8 cellular contexts compared by ENCODE assay signal in the genomic region with DNA sequence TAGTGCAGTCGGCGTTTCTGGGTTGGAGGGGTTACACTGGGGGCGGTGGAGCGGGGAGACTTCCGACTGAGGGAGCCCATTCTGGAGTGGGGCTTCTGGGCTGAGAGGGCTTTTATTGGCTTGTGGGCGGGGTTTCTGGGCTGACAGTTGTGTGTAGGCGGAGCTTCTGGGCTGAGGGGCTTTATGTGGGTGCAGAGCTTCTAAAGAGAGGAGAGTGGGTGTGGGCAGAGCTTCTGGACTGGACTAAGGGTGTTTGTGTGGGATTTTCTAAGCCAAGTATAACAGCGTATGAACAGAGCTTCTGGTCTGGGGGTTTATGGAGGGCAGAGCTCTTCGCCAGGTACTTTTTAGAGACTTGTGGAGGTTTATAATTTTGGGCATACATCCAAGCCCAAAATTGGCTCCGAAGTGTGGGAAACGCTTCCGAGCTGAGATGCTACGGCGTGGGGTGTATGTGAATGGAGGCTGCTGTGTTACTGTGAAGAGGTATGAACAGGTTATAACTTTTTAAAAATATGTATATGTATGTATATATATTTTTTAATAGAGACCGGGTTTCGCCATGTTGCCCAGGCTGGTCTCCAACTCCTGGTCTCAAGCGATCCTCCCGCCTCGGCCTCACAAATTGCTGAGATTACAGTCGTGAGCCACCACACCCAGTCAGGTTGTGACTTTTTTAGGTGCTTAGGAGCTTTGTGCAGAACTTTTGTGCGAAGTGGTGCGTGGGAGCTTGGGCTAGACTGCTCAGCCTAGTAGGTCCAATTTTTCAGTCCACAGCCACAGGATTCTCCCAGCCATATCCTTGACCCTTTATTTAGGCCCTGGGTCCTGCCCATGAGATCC. TPM values are rescaled to one million over a fixed set of nuclear protein-coding genes. Genes with fewer than 3 reads are reported as not detected.
A peak's percentile ranks its signal among the peaks of the same experiment; 100 is the strongest.
DNase-seq lines count a peak whose midpoint lies in the region; ATAC-seq and TF ChIP-seq lines count a peak whose summit lies in the region.

No MANE protein-coding gene starts in this region.

- peaks cover 27% of the 10 kb centered on the region for H3K4me1 ChIP-seq in left ventricle myocardium inferior
- peaks cover 14% of the 10 kb centered on the region for H3K4me1 ChIP-seq in smooth muscle cell (ENCODE audit: low read depth)

- peak overlapping the region; percentile 91 for H3K27ac Mint-ChIP-seq in stimulated activated naive CD8-positive, alpha-beta T cell treated with anti-CD3 and anti-CD28 coated beads, Interleukin-15, Interleukin-2, amounts not matched to agents 100 ng/mL and 50 ng/mL, for 24 hours

- peaks cover 38% of the 10 kb centered on the region for H3K4me1 Mint-ChIP-seq in stimulated activated naive CD8-positive, alpha-beta T cell treated with anti-CD3 and anti-CD28 coated beads, Interleukin-15, Interleukin-2, amounts not matched to agents 100 ng/mL and 50 ng/mL, for 24 hours (ENCODE audit: low read depth)

- no peaks in the 10 kb centered on the region for H3K27me3 ChIP-seq in left ventricle myocardium inferior (ENCODE audit: low read depth)
- no peaks in the 10 kb centered on the region for H3K27me3 ChIP-seq in smooth muscle cell (ENCODE audit: low read depth)

- no peak for ATAC-seq in stimulated activated naive CD8-positive, alpha-beta T cell treated with anti-CD3 and anti-CD28 coated beads, Interleukin-15, Interleukin-2, amounts not matched to agents 100 U/mL and 50 U/mL, for 24 hours
- ATAC-seq in GM18498 (IDR thresholded peaks at IDR 0.05; ENCODE audit: unreplicated experiment) (no peak), GM18502 (IDR thresholded peaks at IDR 0.05; ENCODE audit: poor library complexity, unreplicated experiment) (no peak)

- H3K4me2 ChIP-seq in smooth muscle cell = peak overlapping the region; percentile 93

- H3K9me3 ChIP-seq in left ventricle myocardium inferior (replicated peaks) (no peaks in the 10 kb centered on the region), smooth muscle cell (replicated peaks; ENCODE audit: low read depth) (no peaks in the 10 kb centered on the region)

- H3K9me3 Mint-ChIP-seq in stimulated activated naive CD8-positive, alpha-beta T cell treated with anti-CD3 and anti-CD28 coated beads, Interleukin-15, Interleukin-2, amounts not matched to agents 100 ng/mL and 50 ng/mL, for 24 hours = no peaks in the 10 kb centered on the region

- WGBS in smooth muscle cell (ENCODE audit: low lambda C conversion rate) = 58% methylated on average over 22 of the region's 22 CpGs

- DNase-seq in stimulated activated naive CD8-positive, alpha-beta T cell treated with anti-CD3 and anti-CD28 coated beads, Interleukin-15, Interleukin-2, amounts not matched to agents 100 U/mL and 50 U/mL, for 24 hours = no peak
- DNase-seq in left ventricle myocardium inferior (no peak), smooth muscle cell (lab: John Stamatoyannopoulos, UW; ENCODE audit: unreplicated experiment) (no peak), dermis blood vessel endothelial cell (no peak)

- peak overlapping the region; percentile 74 for H3K4me3 ChIP-seq in WI38 (ENCODE audit: low read depth, low read length)
- peak overlapping the region; percentile 83 for H3K4me3 ChIP-seq in left ventricle myocardium inferior
- peak overlapping the region; percentile 86 for H3K4me3 ChIP-seq in smooth muscle cell

- peak overlapping the region; percentile 90 for H3K4me3 Mint-ChIP-seq in stimulated activated naive CD8-positive, alpha-beta T cell treated with anti-CD3 and anti-CD28 coated beads, Interleukin-15, Interleukin-2, amounts not matched to agents 100 ng/mL and 50 ng/mL, for 24 hours

- H4K20me1 ChIP-seq in smooth muscle cell (ENCODE audit: low read depth) = peaks cover 2% of the 10 kb centered on the region

- H3K9ac ChIP-seq in smooth muscle cell (ENCODE audit: low read depth) = peak overlapping the region; percentile 13

- TF ChIP-seq CTCF in WI38 (IDR thresholded peaks at IDR 0.05; ENCODE audit: low read depth, low read length) (no peak; the same call in 1 of the 2 replicates), left ventricle myocardium inferior (IDR thresholded peaks at IDR 0.05; ENCODE audit: borderline replicate concordance) (peak; percentile 32), smooth muscle cell (IDR thresholded peaks at IDR 0.05; ENCODE audit: borderline replicate concordance, insufficient read depth, poor library complexity, severe bottlenecking) (peak; percentile 21)

- no peak overlapping the region for H2AFZ ChIP-seq in smooth muscle cell (ENCODE audit: low read depth)

- peaks cover 38% of the 10 kb centered on the region for H3K36me3 ChIP-seq in left ventricle myocardium inferior
- no peaks in the 10 kb centered on the region for H3K36me3 ChIP-seq in smooth muscle cell (ENCODE audit: low read depth)

- H3K27ac ChIP-seq in left ventricle myocardium inferior (replicated peaks) (peak overlapping the region; percentile 98), smooth muscle cell (ENCODE audit: low read depth) (peak overlapping the region; percentile 81)

- peaks cover 9% of the 10 kb centered on the region for H3F3A ChIP-seq in smooth muscle cell (ENCODE audit: low read depth)

- intact Hi-C loops in left ventricle myocardium inferior (cut with micrococcal nuclease) = no loop called here

- no peaks in the 10 kb centered on the region for H3K27me3 Mint-ChIP-seq in stimulated activated naive CD8-positive, alpha-beta T cell treated with anti-CD3 and anti-CD28 coated beads, Interleukin-15, Interleukin-2, amounts not matched to agents 100 ng/mL and 50 ng/mL, for 24 hours

- H3K79me2 ChIP-seq in smooth muscle cell (ENCODE audit: low read depth) = peaks cover 8% of the 10 kb centered on the region

- H3K36me3 Mint-ChIP-seq in stimulated activated naive CD8-positive, alpha-beta T cell treated with anti-CD3 and anti-CD28 coated beads, Interleukin-15, Interleukin-2, amounts not matched to agents 100 ng/mL and 50 ng/mL, for 24 hours (ENCODE audit: low read depth) = peaks cover 12% of the 10 kb centered on the region

RNA-seq across cellular contexts. Expression of gene TMEM39B, which starts 0.9 kb away (rescaled TPM):
- total RNA-seq in left ventricle myocardium inferior (5.8 TPM), smooth muscle cell (9.2 and 9.4 TPM in 2 replicates), dermis blood vessel endothelial cell (9.9 and 18.3 TPM in 2 replicates)
- 4.4 and 7.5 TPM in 2 replicates for polyA plus RNA-seq in smooth muscle cell

RNA-seq across cellular contexts. Expression of gene KPNA6, which starts 34.2 kb away (rescaled TPM):
- 75.9 TPM for total RNA-seq in left ventricle myocardium inferior
- 35.8 and 40.9 TPM in 2 replicates for total RNA-seq in smooth muscle cell
- 22.3 and 29.1 TPM in 2 replicates for polyA plus RNA-seq in smooth muscle cell
- 34.4 and 50.3 TPM in 2 replicates for total RNA-seq in dermis blood vessel endothelial cell

RNA-seq across cellular contexts. Expression of gene KHDRBS1, which starts 59.9 kb away (rescaled TPM):
- total RNA-seq in left ventricle myocardium inferior = 58.2 TPM
- 80.4 and 90.6 TPM in 2 replicates for total RNA-seq in smooth muscle cell
- 85.0 and 86.5 TPM in 2 replicates for polyA plus RNA-seq in smooth muscle cell
- 60.9 and 143 TPM in 2 replicates for total RNA-seq in dermis blood vessel endothelial cell
